18 cellular contexts compared by ENCODE assay signal in genomic region chr6:37982320-37982719, GRCh38.
DNase-seq lines count a peak whose midpoint lies in the region; ATAC-seq, FAIRE-seq and TF ChIP-seq lines count a peak whose summit lies in the region.
"Had no signal": no experiment of that assay in that cellular context is flagged by ENCODE, and none has a peak within 500 bp of the region (broad histone marks: within the 10 kb centered on the region; RNA-seq: fewer than 3 reads in every experiment).

No MANE protein-coding gene starts in this region.

- H3K27me3 Mint-ChIP-seq in stimulated activated memory B cell treated with anti-CD40 and anti-IgM and Interleukin-4, amounts not matched to agents 10 μg/mL and 1 μg/mL and 100 μg/mL, for 72 hours: no peaks in the 10 kb centered on the region
- H3K27me3 Mint-ChIP-seq: CD4-positive, alpha-beta memory T cell; T-cell had no signal

- no peak overlapping the region for H3K9ac ChIP-seq in SK-N-MC (ENCODE audit: insufficient read length)

- H3K4me3 ChIP-seq in HEK293 (ENCODE audit: low read depth, low read length): no peak overlapping the region
- no peak overlapping the region for H3K4me3 ChIP-seq in NB4 (ENCODE audit: low read depth, low read length)
- H3K4me3 ChIP-seq in SK-N-MC: no peak overlapping the region

- no peak for TF ChIP-seq POLR2A in NB4 (IDR thresholded peaks at IDR 0.05; ENCODE audit: extremely low read depth, insufficient read length)

- TF ChIP-seq CTCF in HEK293 (tag by site-specific recombination; IDR thresholded peaks at IDR 0.05) (no peak), NB4 (IDR thresholded peaks at IDR 0.05; ENCODE audit: low read depth, low read length) (no peak)

- H3K4me1 Mint-ChIP-seq in stimulated activated memory B cell treated with anti-CD40 and anti-IgM and Interleukin-4, amounts not matched to agents 10 μg/mL and 1 μg/mL and 100 μg/mL, for 72 hours: peaks cover 80% of the 10 kb centered on the region

- H3K27ac ChIP-seq in HEK293 (ENCODE audit: extremely low read depth, low read depth, low read length): no peak overlapping the region
- peak overlapping the region; percentile 54 for H3K27ac ChIP-seq in SK-N-MC
- H3K27ac ChIP-seq: RWPE1 had no signal

- no peaks in the 10 kb centered on the region for H3K9me3 Mint-ChIP-seq in stimulated activated memory B cell treated with anti-CD40 and anti-IgM and Interleukin-4, amounts not matched to agents 10 μg/mL and 1 μg/mL and 100 μg/mL, for 72 hours
- H3K9me3 Mint-ChIP-seq: T-cell had no signal

- peaks cover 15% of the 10 kb centered on the region for H3K4me1 ChIP-seq in HEK293 (ENCODE audit: control insufficient read depth, insufficient read depth, low read length)

- no peak overlapping the region for H3K4me3 Mint-ChIP-seq in stimulated activated memory B cell treated with anti-CD40 and anti-IgM and Interleukin-4, amounts not matched to agents 10 μg/mL and 1 μg/mL and 100 μg/mL, for 72 hours
- H3K4me3 Mint-ChIP-seq: CD4-positive, alpha-beta memory T cell; T-cell had no signal

- no peak for FAIRE-seq in RCC 7860 (lab: Jason Lieb, UNC)
- FAIRE-seq: G401.6, H1 had no signal

- peak; percentile 66 for DNase-seq in NB4 (ENCODE audit: low read depth)
- no peak for DNase-seq in SK-N-MC (ENCODE audit: low read depth, low spot score)
- DNase-seq in RCC 7860 (ENCODE audit: low spot score): no peak
- DNase-seq in posterior cingulate gyrus: no peak
- no peak for DNase-seq in middle frontal gyrus (ENCODE audit: extremely low spot score, low spot score)
- DNase-seq: AML-193; CD4-positive, alpha-beta memory T cell; DMS79; IMR-90; Kasumi-1; NCI-H1092; NCI-H1694 treated with DMSO at 0.1 percent for 48 hours; T-cell had no signal

- H3K9me3 ChIP-seq in HEK293 (ENCODE audit: control insufficient read depth, insufficient read depth, low read depth, low read length) (no peaks in the 10 kb centered on the region), SK-N-MC (ENCODE audit: low read depth, low read length) (no peaks in the 10 kb centered on the region)

- H3K36me3 Mint-ChIP-seq in stimulated activated memory B cell treated with anti-CD40 and anti-IgM and Interleukin-4, amounts not matched to agents 10 μg/mL and 1 μg/mL and 100 μg/mL, for 72 hours: peaks cover 6% of the 10 kb centered on the region

- no peak overlapping the region for H3K27ac Mint-ChIP-seq in stimulated activated memory B cell treated with anti-CD40 and anti-IgM and Interleukin-4, amounts not matched to agents 10 μg/mL and 1 μg/mL and 100 μg/mL, for 72 hours
- H3K27ac Mint-ChIP-seq: CD4-positive, alpha-beta memory T cell; T-cell had no signal

- peak; percentile 59 for ATAC-seq in stimulated activated memory B cell treated with anti-CD40 and anti-IgM and Interleukin-4, amounts not matched to agents 10 μg/mL and 1 μg/mL and 100 μg/mL, for 72 hours
- ATAC-seq: T-cell had no signal

- intact Hi-C loops in posterior cingulate gyrus (cut with DNase I): no loop called here

- H3K36me3 ChIP-seq in HEK293 (ENCODE audit: control insufficient read depth in 2 of 2, insufficient read depth in 1 of 2, low read length in 2 of 2) (no peaks in the 10 kb centered on the region), SK-N-MC (ENCODE audit: insufficient read depth, low read length) (no peaks in the 10 kb centered on the region)

- CTCF ChIA-PET in HEK293 (lab: Yijun Ruan, JAX): interaction anchor here (0.7 to 0.9 kb wide), 2 partner anchors 8 to 148 kb away, joined by 3 to 6 read pairs; no protein-coding TSS in a partner anchor

- POLR2A ChIA-PET in HEK293 (lab: Yijun Ruan, JAX): no interaction called here

TF ChIP-seq in HEK293, 187 proteins besides CTCF, POLR2A, EP300 and RAD21:
- TF ChIP-seq PRDM6 (tag by site-specific recombination; IDR thresholded peaks at IDR 0.05): peak; percentile 70
- no peak for TF ChIP-seq ZEB2 (tag by site-specific recombination; IDR thresholded peaks at IDR 0.05)
- TF ChIP-seq SCRT2 (tag by site-specific recombination; IDR thresholded peaks at IDR 0.05): peak; percentile 85
